In genomic region chr1:29117381-29117780, GRCh38 we compare ENCODE assay signal across 18 cellular contexts. TPM values are rescaled to one million over a fixed set of nuclear protein-coding genes. Genes with fewer than 3 reads are reported as not detected.
DNase-seq lines count a peak whose midpoint lies in the region; ATAC-seq and TF ChIP-seq lines count a peak whose summit lies in the region.
"Had no signal": no experiment of that assay in that cellular context is flagged by ENCODE, and none has a peak within 500 bp of the region (broad histone marks: within the 10 kb centered on the region; RNA-seq: fewer than 3 reads in every experiment).

No MANE protein-coding gene starts in this region.

- H3K27me3 ChIP-seq in OCI-LY1 (ENCODE audit: insufficient read depth, low read length): peaks cover 5% of the 10 kb centered on the region
- H3K27me3 ChIP-seq in rectal smooth muscle tissue (ENCODE audit: control insufficient read depth, insufficient read depth, low read length): no peaks in the 10 kb centered on the region

- no peaks in the 10 kb centered on the region for H3K9me2 ChIP-seq in OCI-LY1 (ENCODE audit: low read depth, low read length)

- no peak overlapping the region for H3K4me3 Mint-ChIP-seq in activated CD8-positive, alpha-beta T cell treated with anti-CD3 and anti-CD28 coated beads for 36 hours
- H3K4me3 Mint-ChIP-seq in activated CD8-positive, alpha-beta T cell treated with anti-CD3 and anti-CD28 coated beads, Interleukin-2, amount 10 ng/mL, durations not matched to agents 7 days and 5 days: no peak overlapping the region
- H3K4me3 Mint-ChIP-seq in activated CD4-positive, alpha-beta T cell treated with anti-CD3 and anti-CD28 coated beads, Interleukin-2, amount 10 ng/mL, durations not matched to agents 24 days and 14 days: no peak overlapping the region
- H3K4me3 Mint-ChIP-seq: natural killer cell treated with Interleukin-12 subunit alpha and Interleukin-12 subunit beta and Interleukin-15 and Interleukin-18, amount 100 ng/mL, for 72 hours; type B pancreatic cell had no signal

- H3F3A ChIP-seq in OCI-LY1 (ENCODE audit: insufficient read depth, low read length): no peaks in the 10 kb centered on the region

- H3K4me2 ChIP-seq in OCI-LY1 (ENCODE audit: low read length): no peak overlapping the region
- H3K4me2 ChIP-seq: PC-9 had no signal

- POLR2A ChIA-PET in activated CD8-positive, alpha-beta T cell treated with anti-CD3 and anti-CD28 coated beads for 36 hours (lab: Charles Lee): no interaction called here
- POLR2A ChIA-PET in activated CD8-positive, alpha-beta T cell treated with anti-CD3 and anti-CD28 coated beads, Interleukin-2, amount 10 ng/mL, durations not matched to agents 7 days and 5 days (lab: Charles Lee): interaction anchor here (0.6 kb wide), 1 partner anchor 10 kb away, joined by 3 read pairs; no protein-coding TSS in a partner anchor

- TF ChIP-seq CTCF in activated CD8-positive, alpha-beta T cell treated with anti-CD3 and anti-CD28 coated beads for 36 hours (IDR thresholded peaks at IDR 0.05): no peak
- TF ChIP-seq CTCF in OCI-LY1 (IDR thresholded peaks at IDR 0.05; ENCODE audit: low read length) (peak; percentile 20; the same call in 1 of the 2 replicates), fibroblast of mammary gland (conservative IDR thresholded peaks at IDR 0.05; ENCODE audit: control insufficient read depth, insufficient read depth, low read depth, low read length) (peak; percentile 26)

- no peaks in the 10 kb centered on the region for H3K79me2 ChIP-seq in OCI-LY1 (ENCODE audit: insufficient read depth, low read length)

- no peak overlapping the region for H2AFZ ChIP-seq in OCI-LY1 (ENCODE audit: low read length)
- H2AFZ ChIP-seq: GM23248, PC-9 had no signal

- H3K27ac Mint-ChIP-seq in activated CD8-positive, alpha-beta T cell treated with anti-CD3 and anti-CD28 coated beads for 36 hours: peak overlapping the region; percentile 29
- no peak overlapping the region for H3K27ac Mint-ChIP-seq in activated CD8-positive, alpha-beta T cell treated with anti-CD3 and anti-CD28 coated beads, Interleukin-2, amount 10 ng/mL, durations not matched to agents 7 days and 5 days
- no peak overlapping the region for H3K27ac Mint-ChIP-seq in activated CD4-positive, alpha-beta T cell treated with anti-CD3 and anti-CD28 coated beads, Interleukin-2, amount 10 ng/mL, durations not matched to agents 24 days and 14 days
- H3K27ac Mint-ChIP-seq: natural killer cell treated with Interleukin-12 subunit alpha and Interleukin-12 subunit beta and Interleukin-15 and Interleukin-18, amount 100 ng/mL, for 72 hours; type B pancreatic cell had no signal

- H3K36me3 Mint-ChIP-seq in activated CD8-positive, alpha-beta T cell treated with anti-CD3 and anti-CD28 coated beads for 36 hours (ENCODE audit: low read depth): peaks cover 19% of the 10 kb centered on the region
- H3K36me3 Mint-ChIP-seq in activated CD8-positive, alpha-beta T cell treated with anti-CD3 and anti-CD28 coated beads, Interleukin-2, amount 10 ng/mL, durations not matched to agents 7 days and 5 days (ENCODE audit: low read depth): peaks cover 28% of the 10 kb centered on the region
- H3K36me3 Mint-ChIP-seq in activated CD4-positive, alpha-beta T cell treated with anti-CD3 and anti-CD28 coated beads, Interleukin-2, amount 10 ng/mL, durations not matched to agents 24 days and 14 days (ENCODE audit: low read depth): peaks cover 36% of the 10 kb centered on the region

- H3K9me3 ChIP-seq in OCI-LY1 (ENCODE audit: low read length): no peaks in the 10 kb centered on the region

- no peak overlapping the region for H3K27ac ChIP-seq in OCI-LY1 (ENCODE audit: low read depth, low read length, poor library complexity, severe bottlenecking)
- H3K27ac ChIP-seq in rectal smooth muscle tissue (ENCODE audit: low read depth, low read length): peak overlapping the region; percentile 6
- H3K27ac ChIP-seq: coronary artery, GM23248, PC-9 had no signal

- H3K27me3 Mint-ChIP-seq in activated CD8-positive, alpha-beta T cell treated with anti-CD3 and anti-CD28 coated beads for 36 hours: peaks cover 2% of the 10 kb centered on the region
- peaks cover 2% of the 10 kb centered on the region for H3K27me3 Mint-ChIP-seq in activated CD8-positive, alpha-beta T cell treated with anti-CD3 and anti-CD28 coated beads, Interleukin-2, amount 10 ng/mL, durations not matched to agents 7 days and 5 days (ENCODE audit: low read depth)
- H3K27me3 Mint-ChIP-seq in activated CD4-positive, alpha-beta T cell treated with anti-CD3 and anti-CD28 coated beads, Interleukin-2, amount 10 ng/mL, durations not matched to agents 24 days and 14 days: peaks cover 2% of the 10 kb centered on the region
- H3K27me3 Mint-ChIP-seq: natural killer cell treated with Interleukin-12 subunit alpha and Interleukin-12 subunit beta and Interleukin-15 and Interleukin-18, amount 100 ng/mL, for 72 hours had no signal

- H3K9ac ChIP-seq in OCI-LY1 (ENCODE audit: low read length) (no peak overlapping the region), rectal smooth muscle tissue (ENCODE audit: low read length) (no peak overlapping the region)
- H3K9ac ChIP-seq: GM23248 had no signal

- peaks cover 8% of the 10 kb centered on the region for H3K4me1 ChIP-seq in OCI-LY1 (ENCODE audit: insufficient read depth, low read length, severe bottlenecking)
- H3K4me1 ChIP-seq in rectal smooth muscle tissue (ENCODE audit: control insufficient read depth, insufficient read depth, low read length): peaks cover 13% of the 10 kb centered on the region

- H3K36me3 ChIP-seq in OCI-LY1 (ENCODE audit: insufficient read depth, low read length) (peaks cover 49% of the 10 kb centered on the region; the same call in 1 of the 2 replicates), rectal smooth muscle tissue (ENCODE audit: control insufficient read depth, insufficient read depth, low read length) (peaks cover 5% of the 10 kb centered on the region)

- peaks cover 10% of the 10 kb centered on the region for H3K4me1 Mint-ChIP-seq in activated CD8-positive, alpha-beta T cell treated with anti-CD3 and anti-CD28 coated beads for 36 hours (ENCODE audit: low read depth)
- no peaks in the 10 kb centered on the region for H3K4me1 Mint-ChIP-seq in activated CD8-positive, alpha-beta T cell treated with anti-CD3 and anti-CD28 coated beads, Interleukin-2, amount 10 ng/mL, durations not matched to agents 7 days and 5 days (ENCODE audit: low read depth)
- H3K4me1 Mint-ChIP-seq in activated CD4-positive, alpha-beta T cell treated with anti-CD3 and anti-CD28 coated beads, Interleukin-2, amount 10 ng/mL, durations not matched to agents 24 days and 14 days: peaks cover 5% of the 10 kb centered on the region

- no peak overlapping the region for H3K4me3 ChIP-seq in OCI-LY1 (ENCODE audit: low read depth, low read length, poor library complexity, severe bottlenecking)
- no peak overlapping the region for H3K4me3 ChIP-seq in fibroblast of mammary gland (ENCODE audit: control insufficient read depth, low read depth, low read length)
- H3K4me3 ChIP-seq in rectal smooth muscle tissue (ENCODE audit: low read length): no peak overlapping the region
- H3K4me3 ChIP-seq: coronary artery, GM23248, PC-9 had no signal

- no peak for DNase-seq in activated CD8-positive, alpha-beta T cell treated with anti-CD3 and anti-CD28 coated beads for 36 hours
- no peak for DNase-seq in activated CD8-positive, alpha-beta T cell treated with anti-CD3 and anti-CD28 coated beads, Interleukin-2, amount 10 ng/mL, durations not matched to agents 7 days and 5 days
- DNase-seq in fibroblast of mammary gland (ENCODE audit: low read depth): peak; percentile 16
- no peak for DNase-seq in activated CD4-positive, alpha-beta T cell treated with anti-CD3 and anti-CD28 coated beads, Interleukin-2, amount 10 ng/mL, durations not matched to agents 24 days and 14 days
- DNase-seq in activated effector memory CD4-positive, alpha-beta T cell treated with Interleukin-2 at 50 U/mL for 16 hours: no peak
- DNase-seq: GM23248, KG1, NCI-H1417, NCI-H446, PC-9, right cardiac atrium had no signal

- CTCF ChIA-PET in activated CD8-positive, alpha-beta T cell treated with anti-CD3 and anti-CD28 coated beads for 36 hours (lab: Charles Lee): interaction anchor here (0.8 to 4.0 kb wide), 7 partner anchors 14 to 240 kb away, joined by 3 to 14 read pairs (median 3); no protein-coding TSS in a partner anchor
- CTCF ChIA-PET in activated CD8-positive, alpha-beta T cell treated with anti-CD3 and anti-CD28 coated beads, Interleukin-2, amount 10 ng/mL, durations not matched to agents 7 days and 5 days (lab: Charles Lee): interaction anchor here (0.8 to 3.2 kb wide), 4 partner anchors 64 to 235 kb away, joined by 3 to 11 read pairs (median 3); partner anchors contain the start of gene SRSF4

- H4K20me1 ChIP-seq in OCI-LY1 (ENCODE audit: insufficient read depth, low read length): no peaks in the 10 kb centered on the region

- H3K9me3 Mint-ChIP-seq in activated CD8-positive, alpha-beta T cell treated with anti-CD3 and anti-CD28 coated beads for 36 hours: no peaks in the 10 kb centered on the region
- H3K9me3 Mint-ChIP-seq in activated CD8-positive, alpha-beta T cell treated with anti-CD3 and anti-CD28 coated beads, Interleukin-2, amount 10 ng/mL, durations not matched to agents 7 days and 5 days (ENCODE audit: insufficient read depth): no peaks in the 10 kb centered on the region
- no peaks in the 10 kb centered on the region for H3K9me3 Mint-ChIP-seq in activated CD4-positive, alpha-beta T cell treated with anti-CD3 and anti-CD28 coated beads, Interleukin-2, amount 10 ng/mL, durations not matched to agents 24 days and 14 days
- H3K9me3 Mint-ChIP-seq: natural killer cell treated with Interleukin-12 subunit alpha and Interleukin-12 subunit beta and Interleukin-15 and Interleukin-18, amount 100 ng/mL, for 72 hours; type B pancreatic cell had no signal

- ATAC-seq in activated CD8-positive, alpha-beta T cell treated with anti-CD3 and anti-CD28 coated beads for 36 hours: no peak
- no peak for ATAC-seq in activated CD8-positive, alpha-beta T cell treated with anti-CD3 and anti-CD28 coated beads, Interleukin-2, amount 10 ng/mL, durations not matched to agents 7 days and 5 days
- ATAC-seq in HG03354 (IDR thresholded peaks at IDR 0.05; ENCODE audit: poor library complexity, severe bottlenecking, unreplicated experiment): no peak
- ATAC-seq: esophagus mucosa; natural killer cell treated with Interleukin-12 subunit alpha and Interleukin-12 subunit beta and Interleukin-15 and Interleukin-18, amount 100 ng/mL, for 72 hours; right cardiac atrium had no signal

- intact Hi-C loops in activated CD8-positive, alpha-beta T cell treated with anti-CD3 and anti-CD28 coated beads for 36 hours (cut with micrococcal nuclease): loop anchor here (10.0 kb wide), 1 partner anchor 73 kb away; no protein-coding TSS in a partner anchor
- intact Hi-C loops in activated CD4-positive, alpha-beta T cell treated with anti-CD3 and anti-CD28 coated beads, Interleukin-2, amount 10 ng/mL, durations not matched to agents 24 days and 14 days (cut with micrococcal nuclease): no loop called here

RNA-seq across cellular contexts. Expression of gene TMEM200B, which starts 6.3 kb away (rescaled TPM):
- 1 to 10 TPM; 1.0 to 1.1 TPM for total RNA-seq in activated CD8-positive, alpha-beta T cell treated with anti-CD3 and anti-CD28 coated beads for 36 hours
- total RNA-seq in activated CD8-positive, alpha-beta T cell treated with anti-CD3 and anti-CD28 coated beads, Interleukin-2, amount 10 ng/mL, durations not matched to agents 7 days and 5 days: not detected
- total RNA-seq in activated CD4-positive, alpha-beta T cell treated with anti-CD3 and anti-CD28 coated beads, Interleukin-2, amount 10 ng/mL, durations not matched to agents 24 days and 14 days: 0.66 and 0.72 TPM in 2 replicates
- total RNA-seq: natural killer cell treated with Interleukin-12 subunit alpha and Interleukin-12 subunit beta and Interleukin-15 and Interleukin-18, amount 100 ng/mL, for 72 hours had no signal
